In the genomic region with DNA sequence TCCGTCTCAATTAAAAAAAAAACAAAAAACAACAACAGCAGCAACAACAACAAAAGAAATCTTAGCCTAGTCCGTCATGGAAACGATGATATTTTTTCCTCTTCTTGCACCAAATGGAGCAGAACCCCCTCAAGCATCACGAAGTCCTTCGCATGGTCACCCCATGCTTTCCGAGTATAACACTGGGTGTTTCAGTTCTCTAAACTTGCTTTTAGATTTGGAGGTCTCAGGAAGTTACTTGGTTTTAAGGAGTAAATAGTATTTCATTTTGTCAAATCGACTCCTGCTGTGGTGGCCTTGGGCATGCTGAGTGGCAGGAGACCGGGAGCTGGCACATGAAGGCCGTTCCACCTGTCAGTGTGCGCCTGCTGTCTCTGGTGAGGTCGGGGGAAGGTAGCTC, we compare ENCODE assay signal across 22 cellular contexts.
DNase-seq lines count a peak whose midpoint lies in the region; ATAC-seq and TF ChIP-seq lines count a peak whose summit lies in the region.
"Had no signal": no experiment of that assay in that cellular context is flagged by ENCODE, and none has a peak within 500 bp of the region (broad histone marks: within the 10 kb centered on the region; RNA-seq: fewer than 3 reads in every experiment).

No MANE protein-coding gene starts in this region.

- H3K4me1 ChIP-seq in adrenal gland (replicated peaks in 1 of 2), result peaks cover 31 to 39% of the 10 kb centered on the region in 2 donors

- peaks cover 0 to under 1% of the 10 kb centered on the region in 2 donors for H3K9me3 Mint-ChIP-seq in activated naive CD4-positive, alpha-beta T cell treated with anti-CD3 and anti-CD28 coated beads, Interleukin-2, amount 50 U/mL, for 72 hours
- H3K9me3 Mint-ChIP-seq in stimulated activated naive B cell treated with anti-CD40 and anti-IgM and Interleukin-4, amounts not matched to agents 10 μg/mL and 1 μg/mL and 100 μg/mL, for 72 hours, result peaks cover 19 to 23% of the 10 kb centered on the region in 2 donors

- no peaks in the 10 kb centered on the region for H3K9me3 ChIP-seq in adrenal gland (replicated peaks in 1 of 3)
- H3K9me3 ChIP-seq: right lobe of liver, testis had no signal

- 84 to 88% (median 86%) methylated on average over 11 of the region's 11 CpGs for WGBS in adrenal gland, 4 donors

- H3K27ac ChIP-seq in adrenal gland, result peak overlapping the region in 3 of 5 donors; percentile 83 to 88 (median 86)
- H3K27ac ChIP-seq: right lobe of liver, testis had no signal

- no peaks in the 10 kb centered on the region for H3K27me3 Mint-ChIP-seq in stimulated activated naive B cell treated with anti-CD40 and anti-IgM and Interleukin-4, amounts not matched to agents 10 μg/mL and 1 μg/mL and 100 μg/mL, for 72 hours

- H3K36me3 Mint-ChIP-seq in activated naive CD4-positive, alpha-beta T cell treated with anti-CD3 and anti-CD28 coated beads, Interleukin-2, amount 50 U/mL, for 72 hours, result peaks cover 52 to 72% of the 10 kb centered on the region in 2 donors
- peaks cover 80 to 90% of the 10 kb centered on the region in 2 donors for H3K36me3 Mint-ChIP-seq in stimulated activated naive B cell treated with anti-CD40 and anti-IgM and Interleukin-4, amounts not matched to agents 10 μg/mL and 1 μg/mL and 100 μg/mL, for 72 hours

- peaks cover 0 to 46% of the 10 kb centered on the region in 2 donors for H3K36me3 ChIP-seq in adrenal gland (replicated peaks in 1 of 2)

- no peak for TF ChIP-seq POLR2A in adrenal gland (IDR thresholded peaks at IDR 0.05)

- TF ChIP-seq CTCF in GM20000 (IDR thresholded peaks at IDR 0.05; ENCODE audit: extremely low read depth, missing control alignments) (no peak), adrenal gland (IDR thresholded peaks at IDR 0.05) (no peak)

- ATAC-seq in activated naive CD4-positive, alpha-beta T cell treated with anti-CD3 and anti-CD28 coated beads, Interleukin-2, amount 50 U/mL, for 72 hours, result no peak
- ATAC-seq in stimulated activated naive B cell treated with anti-CD40 and anti-IgM and Interleukin-4, amounts not matched to agents 10 μg/mL and 1 μg/mL and 100 μg/mL, for 72 hours (replicated peaks), result peak; percentile 71 to 75
- ATAC-seq in GM19023 (IDR thresholded peaks at IDR 0.05; ENCODE audit: unreplicated experiment), result no peak
- ATAC-seq: right lobe of liver had no signal

- peaks cover 54 to 82% of the 10 kb centered on the region in 2 donors for H3K4me1 Mint-ChIP-seq in stimulated activated naive B cell treated with anti-CD40 and anti-IgM and Interleukin-4, amounts not matched to agents 10 μg/mL and 1 μg/mL and 100 μg/mL, for 72 hours
- H3K4me1 Mint-ChIP-seq: endodermal cell had no signal

- intact Hi-C loops in adrenal gland (cut with DNase I), result no loop called here

- no peak for DNase-seq in activated naive CD4-positive, alpha-beta T cell treated with anti-CD3 and anti-CD28 coated beads, Interleukin-2, amount 50 U/mL, for 72 hours (ENCODE audit: low spot score in 2 of 2)
- no peak for DNase-seq in activated naive CD4-positive, alpha-beta T cell (lab: John Stamatoyannopoulos, UW)
- DNase-seq in GM20000 (ENCODE audit: low spot score), result peak; percentile 68
- DNase-seq in adrenal gland, result no peak
- DNase-seq in stimulated activated naive B cell treated with anti-CD40 and anti-IgM and Interleukin-4, amounts not matched to agents 10 μg/mL and 1 μg/mL and 100 μg/mL, for 72 hours, result peak; percentile 69
- no peak for DNase-seq in NCI-H748 (lab: John Stamatoyannopoulos, UW; ENCODE audit: unreplicated experiment)
- DNase-seq in SW 1271 (lab: John Stamatoyannopoulos, UW), result no peak
- DNase-seq: activated CD4-positive, CD25-positive, alpha-beta regulatory T cell; amygdala; Calu3; cerebellar nuclear complex; endodermal cell; GF-D8; hippocampal formation; KG1; midbrain; NCI-H1105 treated with DMSO at 0.1 percent for 48 hours; NCI-H2171 treated with DMSO at 0.1 percent for 48 hours; right lobe of liver; stimulated activated CD4-positive, alpha-beta T cell treated with anti-CD3 and anti-CD28 coated beads, Interleukin-2, amount 100 ng/mL, for 24 hours; testis had no signal

- H3K4me3 ChIP-seq in adrenal gland, result no peak overlapping the region
- H3K4me3 ChIP-seq: right lobe of liver, testis had no signal

- no peaks in the 10 kb centered on the region for H3K27me3 ChIP-seq in adrenal gland
- H3K27me3 ChIP-seq: right lobe of liver, testis had no signal

- peak overlapping the region; percentile 86 to 92 for H3K27ac Mint-ChIP-seq in activated naive CD4-positive, alpha-beta T cell treated with anti-CD3 and anti-CD28 coated beads, Interleukin-2, amount 50 U/mL, for 72 hours
- H3K27ac Mint-ChIP-seq in stimulated activated naive B cell treated with anti-CD40 and anti-IgM and Interleukin-4, amounts not matched to agents 10 μg/mL and 1 μg/mL and 100 μg/mL, for 72 hours, result peak overlapping the region; percentile 100
- H3K27ac Mint-ChIP-seq: endodermal cell had no signal

- H3K4me3 Mint-ChIP-seq in stimulated activated naive B cell treated with anti-CD40 and anti-IgM and Interleukin-4, amounts not matched to agents 10 μg/mL and 1 μg/mL and 100 μg/mL, for 72 hours, result peak overlapping the region; percentile 88 to 92
- H3K4me3 Mint-ChIP-seq: endodermal cell had no signal

Comparison
In these comparisons a context has a peak if more than half of its experiments do, and no peak if none do; other contexts are left out.
1. ATAC-seq: peak in stimulated activated naive B cell treated with anti-CD40 and anti-IgM and Interleukin-4, amounts not matched to agents 10 μg/mL and 1 μg/mL and 100 μg/mL, for 72 hours (2 of 2); none in activated naive CD4-positive, alpha-beta T cell treated with anti-CD3 and anti-CD28 coated beads, Interleukin-2, amount 50 U/mL, for 72 hours (0 of 2) and GM19023 (single experiment).
2. DNase-seq: peak in GM20000 (single experiment) and stimulated activated naive B cell treated with anti-CD40 and anti-IgM and Interleukin-4, amounts not matched to agents 10 μg/mL and 1 μg/mL and 100 μg/mL, for 72 hours (single experiment); none in activated naive CD4-positive, alpha-beta T cell treated with anti-CD3 and anti-CD28 coated beads, Interleukin-2, amount 50 U/mL, for 72 hours (0 of 2), activated naive CD4-positive, alpha-beta T cell (0 of 4), adrenal gland (0 of 7), NCI-H748 (single experiment) and SW 1271 (0 of 2).